ENCODE assay signal across 18 cellular contexts in genomic region chr19:3401004-3401768, GRCh38. TPM values are rescaled to one million over a fixed set of nuclear protein-coding genes. Genes with fewer than 3 reads are reported as not detected.
DNase-seq lines count a peak whose midpoint lies in the region; ATAC-seq and TF ChIP-seq lines count a peak whose summit lies in the region.
"Had no signal": no experiment of that assay in that cellular context is flagged by ENCODE, and none has a peak within 500 bp of the region (broad histone marks: within the 10 kb centered on the region; RNA-seq: fewer than 3 reads in every experiment).

No MANE protein-coding gene starts in this region.

- DNase-seq in adrenal gland, result no peak
- DNase-seq in osteoblast (ENCODE audit: insufficient read length, low spot score, missing footprints), result peak; percentile 55
- no peak for DNase-seq in suprapubic skin (ENCODE audit: low spot score in 2 of 2)
- DNase-seq in spleen, result no peak
- DNase-seq in GM13976 (ENCODE audit: low spot score), result no peak
- DNase-seq: activated B cell treated with CpG ODN at 0.5 μM for 24 hours; activated effector memory CD4-positive, alpha-beta T cell treated with Interleukin-2 at 50 U/mL for 16 hours; amniotic stem cell; foreskin keratinocyte; GDM1; MM.1S; naive thymus-derived CD8-positive, alpha-beta T cell; NCI-H187; NCI-H524; testis had no signal

- H3K4me1 ChIP-seq in adrenal gland (replicated peaks in 1 of 2), result peaks cover 50 to 72% of the 10 kb centered on the region in 2 donors
- H3K4me1 ChIP-seq in osteoblast (ENCODE audit: insufficient read depth, low read length), result peaks cover 25% of the 10 kb centered on the region
- peaks cover 81% of the 10 kb centered on the region for H3K4me1 ChIP-seq in suprapubic skin
- H3K4me1 ChIP-seq in spleen, result peaks cover 15 to 95% (median 63%) of the 10 kb centered on the region in 6 donors

- no peak overlapping the region for H3K4me2 ChIP-seq in osteoblast (ENCODE audit: insufficient read depth, low read length)

- ATAC-seq in esophagus mucosa (peak; percentile 29), HG03196 (IDR thresholded peaks at IDR 0.05; ENCODE audit: unreplicated experiment) (no peak), HG03342 (IDR thresholded peaks at IDR 0.05; ENCODE audit: unreplicated experiment) (no peak)
- ATAC-seq: foreskin keratinocyte; naive thymus-derived CD8-positive, alpha-beta T cell had no signal

- H3K27ac ChIP-seq in adrenal gland, result peak overlapping the region in 4 of 5 donors; percentile 27 to 100 (median 76)
- H3K27ac ChIP-seq in osteoblast (ENCODE audit: low read depth, low read length), result no peak overlapping the region
- H3K27ac ChIP-seq in suprapubic skin, result peak overlapping the region; percentile 100
- peak overlapping the region in 2 of 8 donors; percentile 25 to 94 for H3K27ac ChIP-seq in spleen
- H3K27ac ChIP-seq: foreskin keratinocyte had no signal

- in situ Hi-C loops in GM13976 (cut with MboI; ENCODE audit: low sequenced_read_pairs, unreplicated experiment), result no loop called here

- H3K36me3 ChIP-seq in adrenal gland (replicated peaks in 1 of 2) (no peaks in the 10 kb centered on the region), osteoblast (ENCODE audit: insufficient read depth, low read length) (peaks cover 15% of the 10 kb centered on the region), suprapubic skin (no peaks in the 10 kb centered on the region), spleen (peaks cover 0 to 34% (median 0%) of the 10 kb centered on the region in 6 donors)

- TF ChIP-seq EP300 in suprapubic skin (IDR thresholded peaks at IDR 0.05), result no peak

- H3K79me2 ChIP-seq in osteoblast (ENCODE audit: insufficient read depth, low read length), result peaks cover 87% of the 10 kb centered on the region

- no peaks in the 10 kb centered on the region for H3K9me3 ChIP-seq in adrenal gland (replicated peaks in 1 of 3)
- no peaks in the 10 kb centered on the region for H3K9me3 ChIP-seq in osteoblast (ENCODE audit: low read depth, low read length)
- H3K9me3 ChIP-seq in suprapubic skin, result no peaks in the 10 kb centered on the region
- no peaks in the 10 kb centered on the region for H3K9me3 ChIP-seq in spleen
- H3K9me3 ChIP-seq: testis had no signal

- H2AFZ ChIP-seq in osteoblast (ENCODE audit: low read length), result no peak overlapping the region

- no peak for TF ChIP-seq POLR2A in adrenal gland (IDR thresholded peaks at IDR 0.05)
- TF ChIP-seq POLR2A in suprapubic skin (IDR thresholded peaks at IDR 0.05), result no peak
- no peak for TF ChIP-seq POLR2A in spleen (IDR thresholded peaks at IDR 0.05)

- TF ChIP-seq CTCF in adrenal gland (IDR thresholded peaks at IDR 0.05), result no peak
- TF ChIP-seq CTCF in osteoblast (IDR thresholded peaks at IDR 0.05; ENCODE audit: extremely low read depth, low read depth, low read length), result no peak
- no peak for TF ChIP-seq CTCF in suprapubic skin (IDR thresholded peaks at IDR 0.05)
- no peak for TF ChIP-seq CTCF in spleen (IDR thresholded peaks at IDR 0.05 in 8 of 11, conservative IDR thresholded peaks at IDR 0.05 in 3 of 11)
- no peak for TF ChIP-seq CTCF in GM13976 (IDR thresholded peaks at IDR 0.05; ENCODE audit: borderline replicate concordance, control extremely low read depth, extremely low read depth, insufficient read depth, missing control alignments)

- H4K20me1 ChIP-seq in osteoblast (ENCODE audit: insufficient read depth, low read length), result peaks cover 36% of the 10 kb centered on the region

- no peak overlapping the region for H3K4me3 ChIP-seq in adrenal gland
- H3K4me3 ChIP-seq in osteoblast (ENCODE audit: insufficient read depth, low read length), result no peak overlapping the region
- no peak overlapping the region for H3K4me3 ChIP-seq in suprapubic skin
- no peak overlapping the region for H3K4me3 ChIP-seq in spleen
- H3K4me3 ChIP-seq: testis had no signal

- intact Hi-C loops in adrenal gland (cut with DNase I) (loop anchor here in 1 of 2 donors (5.0 kb wide), 1 partner anchor 34 kb away; the partner anchor contains the start of gene NFIC), spleen (cut with DNase I; ENCODE audit: low total_unique reads) (no loop called here)

- 82 to 88% (median 84%) methylated on average over 16 to 18 of the region's 18 CpGs for WGBS in adrenal gland, 4 donors
- WGBS in suprapubic skin, result 54% methylated on average over 18 of the region's 18 CpGs
- 82 to 90% (median 89%) methylated on average over 15 to 18 of the region's 18 CpGs for WGBS in spleen, 5 donors

- H3K27me3 ChIP-seq in adrenal gland, result no peaks in the 10 kb centered on the region
- no peaks in the 10 kb centered on the region for H3K27me3 ChIP-seq in osteoblast (ENCODE audit: insufficient read depth, low read length)
- no peaks in the 10 kb centered on the region for H3K27me3 ChIP-seq in suprapubic skin
- H3K27me3 ChIP-seq in spleen (replicated peaks in 1 of 7), result no peaks in the 10 kb centered on the region
- H3K27me3 ChIP-seq: foreskin keratinocyte, testis had no signal

RNA-seq across cellular contexts. Expression of gene NFIC, which starts 34.8 kb away (rescaled TPM):
- total RNA-seq in adrenal gland (100 to 1,000 TPM; 124 to 329 (median 236) TPM), esophagus mucosa (68.2 TPM), osteoblast (57.2 and 61.2 TPM in 2 replicates), suprapubic skin (100 to 1,000 TPM; 135 to 234 (median 194) TPM), spleen (100 to 1,000 TPM in 2 of 7 donors, 10 to 100 TPM in 5; 65.4 to 125 (median 77.1) TPM)
- polyA plus RNA-seq in adrenal gland (100 to 1,000 TPM in 1 of 3 donors, 10 to 100 TPM in 2; 34.9 to 154 (median 69.2) TPM), spleen (10 to 100 TPM in 1 of 3 donors, 1 to 10 TPM in 2; 4.1 to 23.4 (median 4.2) TPM)
